13 cellular contexts compared by ENCODE assay signal in the genomic region with DNA sequence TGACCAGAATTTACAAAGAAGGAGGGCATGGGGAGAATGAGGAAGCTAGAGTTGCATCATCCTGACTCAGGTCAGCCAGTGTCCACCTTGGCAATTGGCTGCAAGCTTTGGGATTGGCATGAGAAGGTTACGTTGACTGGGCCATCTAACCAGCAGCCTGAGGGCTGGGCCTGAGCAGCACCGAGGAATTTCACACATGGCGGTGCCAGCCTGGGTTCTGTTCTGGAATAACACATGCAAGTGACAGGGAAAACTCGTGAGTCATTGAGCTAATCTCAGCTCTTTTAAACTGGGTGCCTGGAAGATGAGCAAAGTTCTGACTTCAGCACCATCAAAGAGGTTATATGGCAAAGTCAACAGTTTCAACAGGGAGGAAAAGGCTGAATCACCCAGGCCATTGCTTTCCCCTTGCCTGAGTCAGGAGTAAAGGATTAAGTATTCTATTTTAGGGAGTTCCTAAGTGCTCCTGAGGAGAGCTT.
DNase-seq lines count a peak whose midpoint lies in the region; ATAC-seq, FAIRE-seq and TF ChIP-seq lines count a peak whose summit lies in the region.
"Had no signal": no experiment of that assay in that cellular context is flagged by ENCODE, and none has a peak within 500 bp of the region (broad histone marks: within the 10 kb centered on the region; RNA-seq: fewer than 3 reads in every experiment).

No MANE protein-coding gene starts in this region.

- TF ChIP-seq CTCF in endodermal cell (conservative IDR thresholded peaks at IDR 0.05) (no peak), HepG2 (CRISPR knock-in tag; IDR thresholded peaks at IDR 0.05) (no peak), body of pancreas (IDR thresholded peaks at IDR 0.05) (no peak), pancreas (IDR thresholded peaks at IDR 0.05) (no peak)

- H3K9me3 Mint-ChIP-seq in endodermal cell = no peaks in the 10 kb centered on the region

- TF ChIP-seq EP300 in HepG2 (IDR thresholded peaks at IDR 0.05; ENCODE audit: low read depth in 2 of 2, low read length in 2 of 2) (peak in 1 of 2 experiments; percentile 64; a peak in 1 of 4 replicates), HepG2 (CRISPR knock-in tag; IDR thresholded peaks at IDR 0.05; ENCODE audit: borderline replicate concordance) (0 out of 2 replicates have a peak, but pooled peaks have one; percentile 21)

- peak; percentile 84 for DNase-seq in AG20443 (ENCODE audit: low spot score)
- peak; percentile 90 for DNase-seq in NCI-H226
- DNase-seq in endodermal cell = peak; percentile 78
- DNase-seq in HepG2 (ENCODE audit: low spot score) = peak; percentile 80
- no peak for DNase-seq in body of pancreas
- no peak for DNase-seq in pancreas
- DNase-seq: CD8-positive, alpha-beta memory T cell; colonic mucosa; posterior cingulate gyrus; T-helper 17 cell had no signal

- H3K36me3 ChIP-seq in endodermal cell (ENCODE audit: control insufficient read depth, insufficient read depth, low read length) = no peaks in the 10 kb centered on the region
- H3K36me3 ChIP-seq in HepG2 (replicated peaks in 1 of 2; ENCODE audit: control insufficient read depth in 1 of 2, insufficient read depth in 2 of 2, low read length in 2 of 2) = no peaks in the 10 kb centered on the region
- H3K36me3 ChIP-seq in body of pancreas (replicated peaks in 1 of 2; ENCODE audit: insufficient read depth in 1 of 2, low read depth in 2 of 2) = no peaks in the 10 kb centered on the region
- H3K36me3 ChIP-seq in pancreas = no peaks in the 10 kb centered on the region
- H3K36me3 ChIP-seq: colonic mucosa had no signal

- no peak overlapping the region for H3K9ac ChIP-seq in endodermal cell (ENCODE audit: extremely low read depth, low read length, poor library complexity, severe bottlenecking)
- no peak overlapping the region for H3K9ac ChIP-seq in HepG2 (ENCODE audit: insufficient read depth, low read depth, low read length)

- no peak overlapping the region for H3K27ac Mint-ChIP-seq in endodermal cell
- H3K27ac Mint-ChIP-seq: CD8-positive, alpha-beta memory T cell; T-helper 17 cell had no signal

- no peaks in the 10 kb centered on the region for H3K27me3 ChIP-seq in endodermal cell (ENCODE audit: control insufficient read depth, insufficient read depth, low read length, poor library complexity, severe bottlenecking)
- H3K27me3 ChIP-seq in HepG2 (ENCODE audit: control insufficient read depth in 1 of 2, insufficient read depth in 2 of 2, low read length in 2 of 2) = 0 out of 5 replicates have a peak, but pooled peaks cover 0 to 3% of the 10 kb centered on the region in 2 experiments
- no peaks in the 10 kb centered on the region for H3K27me3 ChIP-seq in body of pancreas
- no peaks in the 10 kb centered on the region for H3K27me3 ChIP-seq in pancreas
- H3K27me3 ChIP-seq: colonic mucosa had no signal

- no peak overlapping the region for H3K4me2 ChIP-seq in HepG2 (ENCODE audit: low read depth, low read length)

- TF ChIP-seq RAD21 in HepG2 (CRISPR knock-in tag; IDR thresholded peaks at IDR 0.05) = no peak

- H3K27me3 Mint-ChIP-seq in endodermal cell (ENCODE audit: insufficient read depth) = peaks cover 2% of the 10 kb centered on the region
- H3K27me3 Mint-ChIP-seq: CD8-positive, alpha-beta memory T cell; T-helper 17 cell had no signal

- FAIRE-seq in HepG2 (lab: Jason Lieb, UNC) (no peak), pancreas (lab: Jason Lieb, UNC) (no peak)
- FAIRE-seq: islet of Langerhans had no signal

- POLR2A ChIA-PET in HepG2 (lab: Yijun Ruan, JAX) = no interaction called here

- H2AFZ ChIP-seq in HepG2 (ENCODE audit: low read length) = no peak overlapping the region

- 84 to 88% methylated on average over 4 of the region's 4 CpGs for WGBS in endodermal cell (ENCODE audit: insufficient coverage in 1 of 2, insufficient read length in 1 of 2), 2 experiments
- WGBS in HepG2 (ENCODE audit: low lambda C conversion rate) = 4% methylated on average over 4 of the region's 4 CpGs
- WGBS in body of pancreas, 2 donors = 67 to 86% methylated on average over 4 of the region's 4 CpGs
- WGBS in pancreas, 2 donors = 69% methylated on average over 4 of the region's 4 CpGs

- no peaks in the 10 kb centered on the region for H3K36me3 Mint-ChIP-seq in endodermal cell (ENCODE audit: low read depth)
- H3K36me3 Mint-ChIP-seq: CD8-positive, alpha-beta memory T cell had no signal

- no TSS peak for BruUV-seq in HepG2 (replicated peaks; lab: Mats Ljungman, UMichigan)

- no peak overlapping the region for H3K4me3 Mint-ChIP-seq in endodermal cell
- H3K4me3 Mint-ChIP-seq: CD8-positive, alpha-beta memory T cell; T-helper 17 cell had no signal

- intact Hi-C loops in HepG2 (cut with micrococcal nuclease; ENCODE audit: unreplicated experiment) (no loop called here), body of pancreas (cut with DNase I) (no loop called here), pancreas (cut with DNase I) (no loop called here)

- no peaks in the 10 kb centered on the region for H4K20me1 ChIP-seq in HepG2 (ENCODE audit: insufficient read depth, low read length)

- H3K27ac ChIP-seq in endodermal cell (ENCODE audit: low read depth, low read length) = no peak overlapping the region
- H3K27ac ChIP-seq in HepG2 (ENCODE audit: extremely low read length, insufficient read depth, low read length) = no peak overlapping the region
- no peak overlapping the region for H3K27ac ChIP-seq in body of pancreas
- H3K27ac ChIP-seq in pancreas = no peak overlapping the region
- H3K27ac ChIP-seq: colonic mucosa had no signal

- ATAC-seq in HepG2 = peak; percentile 71
- ATAC-seq in body of pancreas = no peak
- no peak for ATAC-seq in pancreas
- no peak for ATAC-seq in HG02588 (IDR thresholded peaks at IDR 0.05; ENCODE audit: unreplicated experiment)
- ATAC-seq in HG03565 (IDR thresholded peaks at IDR 0.05; ENCODE audit: unreplicated experiment) = no peak
- ATAC-seq: T-helper 17 cell had no signal

- H3K4me1 Mint-ChIP-seq in endodermal cell = peaks cover 11% of the 10 kb centered on the region
- H3K4me1 Mint-ChIP-seq: CD8-positive, alpha-beta memory T cell; T-helper 17 cell had no signal

- H3K9me3 ChIP-seq in endodermal cell (ENCODE audit: control insufficient read depth, low read length) = no peaks in the 10 kb centered on the region
- no peaks in the 10 kb centered on the region for H3K9me3 ChIP-seq in HepG2 (ENCODE audit: low read length)
- H3K9me3 ChIP-seq in body of pancreas = no peaks in the 10 kb centered on the region
- H3K9me3 ChIP-seq in pancreas = no peaks in the 10 kb centered on the region
- H3K9me3 ChIP-seq: colonic mucosa had no signal

- H3K4me3 ChIP-seq in endodermal cell (ENCODE audit: low read length) (no peak overlapping the region), HepG2 (replicated peaks in 1 of 3; ENCODE audit: insufficient read depth in 1 of 3, low read depth in 2 of 3, low read length in 3 of 3) (no peak overlapping the region), body of pancreas (no peak overlapping the region), pancreas (no peak overlapping the region)
- H3K4me3 ChIP-seq: colonic mucosa had no signal

- in situ Hi-C loops in HepG2 (cut with HindIII; ENCODE audit: extremely low pct_ligation_motif_present, low pct_unique_long_range_greater_than_20kb) = no loop called here

- H3K79me2 ChIP-seq in HepG2 (ENCODE audit: insufficient read depth, low read length) = no peaks in the 10 kb centered on the region

- CTCF ChIA-PET in HepG2 (lab: Yijun Ruan, JAX; ENCODE audit: low intra/inter-chr PET ratio, low total read pairs) = no interaction called here

- H3K4me1 ChIP-seq in endodermal cell (ENCODE audit: control insufficient read depth, insufficient read depth, low read length) (no peaks in the 10 kb centered on the region), HepG2 (ENCODE audit: insufficient read depth, low read length) (peaks cover 23% of the 10 kb centered on the region), body of pancreas (no peaks in the 10 kb centered on the region), pancreas (no peaks in the 10 kb centered on the region)
- H3K4me1 ChIP-seq: colonic mucosa had no signal

- TF ChIP-seq POLR2A in HepG2 (IDR thresholded peaks at IDR 0.05; ENCODE audit: insufficient read depth in 1 of 2, low read depth in 2 of 2, low read length in 2 of 2) = no peak
- no peak for TF ChIP-seq POLR2A in body of pancreas (IDR thresholded peaks at IDR 0.05)

TF ChIP-seq in HepG2, 621 proteins besides CTCF, POLR2A, EP300 and RAD21 (continues in another document):
- TF ChIP-seq ZNF7 (CRISPR knock-in tag; IDR thresholded peaks at IDR 0.05) = 0 out of 2 replicates have a peak, but pooled peaks have one; percentile 16
- peak; percentile 49 for TF ChIP-seq NFE2L2 (IDR thresholded peaks at IDR 0.05; ENCODE audit: low read length)
- TF ChIP-seq, protein P1, sequence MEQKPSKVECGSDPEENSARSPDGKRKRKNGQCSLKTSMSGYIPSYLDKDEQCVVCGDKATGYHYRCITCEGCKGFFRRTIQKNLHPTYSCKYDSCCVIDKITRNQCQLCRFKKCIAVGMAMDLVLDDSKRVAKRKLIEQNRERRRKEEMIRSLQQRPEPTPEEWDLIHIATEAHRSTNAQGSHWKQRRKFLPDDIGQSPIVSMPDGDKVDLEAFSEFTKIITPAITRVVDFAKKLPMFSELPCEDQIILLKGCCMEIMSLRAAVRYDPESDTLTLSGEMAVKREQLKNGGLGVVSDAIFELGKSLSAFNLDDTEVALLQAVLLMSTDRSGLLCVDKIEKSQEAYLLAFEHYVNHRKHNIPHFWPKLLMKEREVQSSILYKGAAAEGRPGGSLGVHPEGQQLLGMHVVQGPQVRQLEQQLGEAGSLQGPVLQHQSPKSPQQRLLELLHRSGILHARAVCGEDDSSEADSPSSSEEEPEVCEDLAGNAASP (CRISPR knock-in tag; IDR thresholded peaks at IDR 0.05; ENCODE audit: borderline replicate concordance) = no peak
- no peak for TF ChIP-seq FOXA1 (IDR thresholded peaks at IDR 0.05)
- 0 out of 2 replicates have a peak, but pooled peaks have one; percentile 50 for TF ChIP-seq FOXA1 (CRISPR knock-in tag; IDR thresholded peaks at IDR 0.05)
- TF ChIP-seq MAFF (IDR thresholded peaks at IDR 0.05; ENCODE audit: low read depth, low read length) = peak; percentile 60; the same call in 1 of the 2 replicates
- TF ChIP-seq, protein P2, sequence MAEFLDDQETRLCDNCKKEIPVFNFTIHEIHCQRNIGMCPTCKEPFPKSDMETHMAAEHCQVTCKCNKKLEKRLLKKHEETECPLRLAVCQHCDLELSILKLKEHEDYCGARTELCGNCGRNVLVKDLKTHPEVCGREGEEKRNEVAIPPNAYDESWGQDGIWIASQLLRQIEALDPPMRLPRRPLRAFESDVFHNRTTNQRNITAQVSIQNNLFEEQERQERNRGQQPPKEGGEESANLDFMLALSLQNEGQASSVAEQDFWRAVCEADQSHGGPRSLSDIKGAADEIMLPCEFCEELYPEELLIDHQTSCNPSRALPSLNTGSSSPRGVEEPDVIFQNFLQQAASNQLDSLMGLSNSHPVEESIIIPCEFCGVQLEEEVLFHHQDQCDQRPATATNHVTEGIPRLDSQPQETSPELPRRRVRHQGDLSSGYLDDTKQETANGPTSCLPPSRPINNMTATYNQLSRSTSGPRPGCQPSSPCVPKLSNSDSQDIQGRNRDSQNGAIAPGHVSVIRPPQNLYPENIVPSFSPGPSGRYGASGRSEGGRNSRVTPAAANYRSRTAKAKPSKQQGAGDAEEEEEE (CRISPR knock-in tag; IDR thresholded peaks at IDR 0.05; ENCODE audit: borderline replicate concordance) = no peak
- TF ChIP-seq RARA (CRISPR knock-in tag; IDR thresholded peaks at IDR 0.05) = 0 out of 2 replicates have a peak, but pooled peaks have one; percentile 26

Comparison
In these comparisons a context has a peak if more than half of its experiments do, and no peak if none do; other contexts are left out.
1. DNase-seq: peak in AG20443 (single experiment), NCI-H226 (single experiment), endodermal cell (single experiment) and HepG2 (single experiment); none in body of pancreas (0 of 4) and pancreas (0 of 6).